24 cellular contexts compared by ENCODE assay signal in the genomic region with DNA sequence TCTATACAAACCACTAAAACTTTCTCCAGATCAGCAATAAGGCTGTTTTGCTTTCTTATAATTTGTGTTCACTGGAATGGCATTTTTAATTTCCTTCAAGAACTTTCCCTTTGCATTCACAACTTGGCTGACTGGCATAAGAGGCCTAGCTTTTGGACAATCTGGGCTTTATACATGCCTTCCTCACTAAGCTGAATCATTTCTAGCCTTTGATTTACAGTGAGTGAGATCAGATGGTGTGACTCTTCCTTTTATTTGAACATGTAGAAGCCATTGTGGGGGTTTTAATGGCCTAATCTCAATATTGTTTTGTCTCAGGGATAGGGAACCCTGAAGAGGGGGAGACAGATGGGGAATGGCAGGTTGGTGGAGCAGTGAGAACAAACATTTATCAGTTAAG.
DNase-seq lines count a peak whose midpoint lies in the region; ATAC-seq, FAIRE-seq and TF ChIP-seq lines count a peak whose summit lies in the region.
"Had no signal": no experiment of that assay in that cellular context is flagged by ENCODE, and none has a peak within 500 bp of the region (broad histone marks: within the 10 kb centered on the region; RNA-seq: fewer than 3 reads in every experiment).

No MANE protein-coding gene starts in this region.

- no peak for TF ChIP-seq POLR2A in HepG2 (IDR thresholded peaks at IDR 0.05; ENCODE audit: insufficient read depth in 1 of 2, low read depth in 2 of 2, low read length in 2 of 2)

- H3K36me3 ChIP-seq in GM23338 (ENCODE audit: insufficient read depth) (peaks cover 10% of the 10 kb centered on the region; the same call in 1 of the 2 replicates), right atrium auricular region (no peaks in the 10 kb centered on the region), HepG2 (replicated peaks in 1 of 2; ENCODE audit: control insufficient read depth in 1 of 2, insufficient read depth in 2 of 2, low read length in 2 of 2) (peaks cover 0 to 3% of the 10 kb centered on the region in 2 experiments; a peak in 4 of 5 replicates)
- H3K36me3 ChIP-seq: tibial artery had no signal

- H3K9me3 ChIP-seq in right atrium auricular region (peaks cover 0 to 9% of the 10 kb centered on the region in 2 donors), HepG2 (ENCODE audit: low read length) (peaks cover 12% of the 10 kb centered on the region)
- H3K9me3 ChIP-seq: Caco-2 had no signal

- peak; percentile 62 for ATAC-seq in activated CD4-positive, alpha-beta T cell treated with anti-CD3 and anti-CD28 coated beads for 36 hours
- ATAC-seq in GM23338 = no peak
- ATAC-seq in naive B cell (ENCODE audit: low read depth in 2 of 2) = no peak
- no peak for ATAC-seq in HepG2

- no peak for DNase-seq in activated CD4-positive, alpha-beta T cell treated with anti-CD3 and anti-CD28 coated beads for 36 hours
- DNase-seq in activated CD4-positive, alpha-beta T cell treated with anti-CD3 and anti-CD28 coated beads for 4 hours = no peak
- no peak for DNase-seq in GM23338 (ENCODE audit: low spot score)
- DNase-seq in activated T-helper 2 cell treated with anti-CD3 and anti-CD28 coated beads, Interferon-gamma antibody, Interleukin-2, Interleukin-4, amounts not matched to agents 10 μg/mL and 5 μg/mL and 100 μg/mL, durations not matched to agents 14 hours and 24 hours and 36 hours (ENCODE audit: low spot score) = no peak
- DNase-seq in naive B cell = no peak
- DNase-seq in right atrium auricular region (ENCODE audit: low spot score) = no peak
- no peak for DNase-seq in NCI-H510A (lab: John Stamatoyannopoulos, UW)
- no peak for DNase-seq in HepG2 (ENCODE audit: low spot score)
- DNase-seq: 8988T; activated CD4-positive, alpha-beta T cell treated with anti-CD3 and anti-CD28 coated beads, Interleukin-2, amount 50 U/mL, for 1 hour; Caco-2; glutamatergic neuron; HFFc6; kidney glomerular epithelial cell; NCI-H1092; NCI-H1930; NCI-H226; PC-9; SHP77 treated with DMSO at 0.1 percent for 48 hours; stimulated activated CD4-positive, alpha-beta T cell treated with anti-CD3 and anti-CD28 coated beads, Interleukin-2, amount 100 ng/mL, for 48 hours; stimulated activated naive CD4-positive, alpha-beta T cell treated with Interleukin-2 at 50 U/mL for 16 hours; tibial artery had no signal

- CTCF ChIA-PET in activated CD4-positive, alpha-beta T cell treated with anti-CD3 and anti-CD28 coated beads for 36 hours (lab: Charles Lee) = interaction anchor here (0.7 to 1.3 kb wide), 2 partner anchors 93 to 98 kb away, joined by 3 read pairs; no protein-coding TSS in a partner anchor
- CTCF ChIA-PET in HepG2 (lab: Yijun Ruan, JAX; ENCODE audit: low intra/inter-chr PET ratio, low total read pairs) = no interaction called here

- peak overlapping the region; percentile 70 for H3K27ac Mint-ChIP-seq in activated CD4-positive, alpha-beta T cell treated with anti-CD3 and anti-CD28 coated beads for 36 hours
- H3K27ac Mint-ChIP-seq in GM23338 (no peak overlapping the region), naive B cell (peak overlapping the region; percentile 74 to 92 (median 88))
- peak overlapping the region; percentile 24 for H3K27ac Mint-ChIP-seq in activated T-helper 2 cell treated with anti-CD3 and anti-CD28 coated beads, Interferon-gamma antibody, Interleukin-2, Interleukin-4, amounts not matched to agents 10 μg/mL and 5 μg/mL and 100 μg/mL, durations not matched to agents 14 hours and 24 hours and 36 hours
- H3K27ac Mint-ChIP-seq: HFFc6 had no signal

- H3K27me3 Mint-ChIP-seq in activated CD4-positive, alpha-beta T cell treated with anti-CD3 and anti-CD28 coated beads for 36 hours = no peaks in the 10 kb centered on the region
- peaks cover 7% of the 10 kb centered on the region for H3K27me3 Mint-ChIP-seq in GM23338 (ENCODE audit: insufficient read depth, low read depth, poor library complexity)
- H3K27me3 Mint-ChIP-seq in activated T-helper 2 cell treated with anti-CD3 and anti-CD28 coated beads, Interferon-gamma antibody, Interleukin-2, Interleukin-4, amounts not matched to agents 10 μg/mL and 5 μg/mL and 100 μg/mL, durations not matched to agents 14 hours and 24 hours and 36 hours (ENCODE audit: low read depth) = no peaks in the 10 kb centered on the region
- H3K27me3 Mint-ChIP-seq in naive B cell = no peaks in the 10 kb centered on the region

- H3K4me1 ChIP-seq in GM23338 (ENCODE audit: insufficient read depth) (peaks cover 80% of the 10 kb centered on the region), right atrium auricular region (peaks cover 0 to 51% of the 10 kb centered on the region in 2 donors), HepG2 (ENCODE audit: insufficient read depth, low read length) (peaks cover 65% of the 10 kb centered on the region)

- H3K4me3 ChIP-seq in GM23338 (no peak overlapping the region), right atrium auricular region (no peak overlapping the region), HepG2 (replicated peaks in 1 of 3; ENCODE audit: insufficient read depth in 1 of 3, low read depth in 2 of 3, low read length in 3 of 3) (no peak overlapping the region)
- H3K4me3 ChIP-seq: PC-9, tibial artery had no signal

- H3K27me3 ChIP-seq in GM23338 (ENCODE audit: insufficient read depth) = no peaks in the 10 kb centered on the region
- no peaks in the 10 kb centered on the region for H3K27me3 ChIP-seq in right atrium auricular region
- H3K27me3 ChIP-seq in HepG2 (ENCODE audit: control insufficient read depth in 1 of 2, insufficient read depth in 2 of 2, low read length in 2 of 2) = no peaks in the 10 kb centered on the region
- H3K27me3 ChIP-seq: tibial artery had no signal

- TF ChIP-seq RAD21 in HepG2 (CRISPR knock-in tag; IDR thresholded peaks at IDR 0.05) = no peak

- H2AFZ ChIP-seq in GM23338 (no peak overlapping the region), HepG2 (ENCODE audit: low read length) (no peak overlapping the region)
- H2AFZ ChIP-seq: PC-9 had no signal

- no peak overlapping the region for H3K4me3 Mint-ChIP-seq in activated CD4-positive, alpha-beta T cell treated with anti-CD3 and anti-CD28 coated beads for 36 hours
- H3K4me3 Mint-ChIP-seq in GM23338 (no peak overlapping the region), naive B cell (peak overlapping the region in 7 of 8 donors; percentile 26 to 78 (median 41))
- no peak overlapping the region for H3K4me3 Mint-ChIP-seq in activated T-helper 2 cell treated with anti-CD3 and anti-CD28 coated beads, Interferon-gamma antibody, Interleukin-2, Interleukin-4, amounts not matched to agents 10 μg/mL and 5 μg/mL and 100 μg/mL, durations not matched to agents 14 hours and 24 hours and 36 hours (ENCODE audit: low read depth)
- H3K4me3 Mint-ChIP-seq: HFFc6 had no signal

- peaks cover 24% of the 10 kb centered on the region for H3K36me3 Mint-ChIP-seq in activated CD4-positive, alpha-beta T cell treated with anti-CD3 and anti-CD28 coated beads for 36 hours (ENCODE audit: low read depth)
- peaks cover 26% of the 10 kb centered on the region for H3K36me3 Mint-ChIP-seq in GM23338 (ENCODE audit: low read depth)
- peaks cover 28% of the 10 kb centered on the region for H3K36me3 Mint-ChIP-seq in activated T-helper 2 cell treated with anti-CD3 and anti-CD28 coated beads, Interferon-gamma antibody, Interleukin-2, Interleukin-4, amounts not matched to agents 10 μg/mL and 5 μg/mL and 100 μg/mL, durations not matched to agents 14 hours and 24 hours and 36 hours (ENCODE audit: low read depth)
- peaks cover 10 to 16% of the 10 kb centered on the region in 2 donors for H3K36me3 Mint-ChIP-seq in naive B cell

- POLR2A ChIA-PET in activated CD4-positive, alpha-beta T cell treated with anti-CD3 and anti-CD28 coated beads for 36 hours (lab: Charles Lee) = interaction anchor here (0.6 to 0.7 kb wide), 2 partner anchors 66 to 87 kb away, joined by 3 to 4 read pairs; no protein-coding TSS in a partner anchor
- POLR2A ChIA-PET in HepG2 (lab: Yijun Ruan, JAX) = no interaction called here

- H4K20me1 ChIP-seq in GM23338 (replicated peaks; ENCODE audit: insufficient read depth) = peaks cover 58% of the 10 kb centered on the region
- peaks cover 66% of the 10 kb centered on the region for H4K20me1 ChIP-seq in HepG2 (ENCODE audit: insufficient read depth, low read length)

- in situ Hi-C loops in HepG2 (cut with HindIII; ENCODE audit: extremely low pct_ligation_motif_present, low pct_unique_long_range_greater_than_20kb) = no loop called here

- intact Hi-C loops in activated CD4-positive, alpha-beta T cell treated with anti-CD3 and anti-CD28 coated beads for 36 hours (cut with DNase I, micrococcal nuclease) = loop anchor here in 1 of 2 experiments (2.0 to 10.0 kb wide), 2 partner anchors 13 to 519 kb away; no protein-coding TSS in a partner anchor
- intact Hi-C loops in activated T-helper 2 cell treated with anti-CD3 and anti-CD28 coated beads, Interferon-gamma antibody, Interleukin-2, Interleukin-4, amounts not matched to agents 10 μg/mL and 5 μg/mL and 100 μg/mL, durations not matched to agents 14 hours and 24 hours and 36 hours (cut with micrococcal nuclease) = no loop called here
- intact Hi-C loops in HepG2 (cut with micrococcal nuclease; ENCODE audit: unreplicated experiment) = no loop called here

- H3K9me3 Mint-ChIP-seq in activated CD4-positive, alpha-beta T cell treated with anti-CD3 and anti-CD28 coated beads for 36 hours (ENCODE audit: low read depth) = peaks cover 10% of the 10 kb centered on the region
- H3K9me3 Mint-ChIP-seq in GM23338 (peaks cover 16% of the 10 kb centered on the region), naive B cell (peaks cover 0 to 17% (median 9%) of the 10 kb centered on the region in 7 donors)
- H3K9me3 Mint-ChIP-seq in activated T-helper 2 cell treated with anti-CD3 and anti-CD28 coated beads, Interferon-gamma antibody, Interleukin-2, Interleukin-4, amounts not matched to agents 10 μg/mL and 5 μg/mL and 100 μg/mL, durations not matched to agents 14 hours and 24 hours and 36 hours = peaks cover 19% of the 10 kb centered on the region

- BruUV-seq in HepG2 (replicated peaks; lab: Mats Ljungman, UMichigan) = no TSS peak

- TF ChIP-seq EP300 in HepG2 (IDR thresholded peaks at IDR 0.05; ENCODE audit: low read depth in 2 of 2, low read length in 2 of 2) (no peak), HepG2 (CRISPR knock-in tag; IDR thresholded peaks at IDR 0.05; ENCODE audit: borderline replicate concordance) (no peak)

- peaks cover 7% of the 10 kb centered on the region; the same call in 1 of the 2 replicates for H3K9me2 ChIP-seq in GM23338 (ENCODE audit: insufficient read depth)

- no peak overlapping the region for H3K4me2 ChIP-seq in GM23338
- H3K4me2 ChIP-seq in HepG2 (ENCODE audit: low read depth, low read length) = no peak overlapping the region
- H3K4me2 ChIP-seq: PC-9 had no signal

- TF ChIP-seq CTCF in GM23338 (conservative IDR thresholded peaks at IDR 0.05; ENCODE audit: low read depth in 2 of 2) (no peak), right atrium auricular region (IDR thresholded peaks at IDR 0.05) (no peak), HepG2 (CRISPR knock-in tag; IDR thresholded peaks at IDR 0.05) (no peak)

- H3K9ac ChIP-seq in HepG2 (ENCODE audit: insufficient read depth, low read depth, low read length) = no peak overlapping the region

- FAIRE-seq in HepG2 (lab: Jason Lieb, UNC) = no peak
- FAIRE-seq: colon, TTC549 had no signal

- peaks cover 100% of the 10 kb centered on the region for H3K79me2 ChIP-seq in GM23338 (replicated peaks; ENCODE audit: insufficient read depth)
- peaks cover 99% of the 10 kb centered on the region for H3K79me2 ChIP-seq in HepG2 (ENCODE audit: insufficient read depth, low read length)

- H3K27ac ChIP-seq in GM23338 (ENCODE audit: low read depth) (peak overlapping the region; percentile 51; the same call in 1 of the 2 replicates), right atrium auricular region (no peak overlapping the region), HepG2 (ENCODE audit: extremely low read length, insufficient read depth, low read length) (no peak overlapping the region)
- H3K27ac ChIP-seq: PC-9, tibial artery had no signal

- H3F3A ChIP-seq in GM23338 (replicated peaks; ENCODE audit: low read depth) = no peaks in the 10 kb centered on the region

- H3K4me1 Mint-ChIP-seq in activated CD4-positive, alpha-beta T cell treated with anti-CD3 and anti-CD28 coated beads for 36 hours = peaks cover 91% of the 10 kb centered on the region
- peaks cover 72% of the 10 kb centered on the region for H3K4me1 Mint-ChIP-seq in GM23338
- H3K4me1 Mint-ChIP-seq in activated T-helper 2 cell treated with anti-CD3 and anti-CD28 coated beads, Interferon-gamma antibody, Interleukin-2, Interleukin-4, amounts not matched to agents 10 μg/mL and 5 μg/mL and 100 μg/mL, durations not matched to agents 14 hours and 24 hours and 36 hours (ENCODE audit: low read depth) = peaks cover 57% of the 10 kb centered on the region
- peaks cover 83 to 97% (median 93%) of the 10 kb centered on the region in 3 donors for H3K4me1 Mint-ChIP-seq in naive B cell

Comparison
In these comparisons a context has a peak if more than half of its experiments do, and no peak if none do; other contexts are left out.
1. H3K4me3 Mint-ChIP-seq: peak in naive B cell (7 of 8); none in activated CD4-positive, alpha-beta T cell treated with anti-CD3 and anti-CD28 coated beads for 36 hours (single experiment), GM23338 (single experiment) and activated T-helper 2 cell treated with anti-CD3 and anti-CD28 coated beads, Interferon-gamma antibody, Interleukin-2, Interleukin-4, amounts not matched to agents 10 μg/mL and 5 μg/mL and 100 μg/mL, durations not matched to agents 14 hours and 24 hours and 36 hours (single experiment).